In genomic region chr6:21741221-21742109, GRCh38 we compare ENCODE assay signal across 12 cellular contexts.
DNase-seq lines count a peak whose midpoint lies in the region; ATAC-seq and TF ChIP-seq lines count a peak whose summit lies in the region.
"Had no signal": no experiment of that assay in that cellular context is flagged by ENCODE, and none has a peak within 500 bp of the region (broad histone marks: within the 10 kb centered on the region; RNA-seq: fewer than 3 reads in every experiment).

No MANE protein-coding gene starts in this region.

- no peak overlapping the region for H3K4me3 ChIP-seq in stomach
- H3K4me3 ChIP-seq: cardiac muscle cell had no signal

- H3K9me3 Mint-ChIP-seq in glutamatergic neuron (ENCODE audit: unreplicated experiment) = no peaks in the 10 kb centered on the region
- H3K9me3 Mint-ChIP-seq in stimulated activated naive CD8-positive, alpha-beta T cell treated with anti-CD3 and anti-CD28 coated beads, Interleukin-15, amount 100 ng/mL, for 72 hours = no peaks in the 10 kb centered on the region

- whole genome bisulfite sequencing in stomach, 5 donors = 56 to 71% (median 63%) methylated on average over 6 of the region's 6 CpGs

- peak overlapping the region; percentile 82 for H3K27ac Mint-ChIP-seq in glutamatergic neuron (ENCODE audit: unreplicated experiment)
- no peak overlapping the region for H3K27ac Mint-ChIP-seq in stimulated activated naive CD8-positive, alpha-beta T cell treated with anti-CD3 and anti-CD28 coated beads, Interleukin-15, amount 100 ng/mL, for 72 hours

- TF ChIP-seq CTCF in glutamatergic neuron (IDR thresholded peaks at IDR 0.05; ENCODE audit: partially characterized antibody, unreplicated experiment) = no peak
- no peak for TF ChIP-seq CTCF in stomach (IDR thresholded peaks at IDR 0.05)

- intact Hi-C loops in stomach (cut with DNase I; ENCODE audit: low total_unique reads) = no loop called here

- no peak for TF ChIP-seq EP300 in stomach (IDR thresholded peaks at IDR 0.05)

- H3K27me3 Mint-ChIP-seq in glutamatergic neuron (ENCODE audit: unreplicated experiment) = peaks cover 5% of the 10 kb centered on the region
- peaks cover 25% of the 10 kb centered on the region for H3K27me3 Mint-ChIP-seq in stimulated activated naive CD8-positive, alpha-beta T cell treated with anti-CD3 and anti-CD28 coated beads, Interleukin-15, amount 100 ng/mL, for 72 hours

- no peaks in the 10 kb centered on the region for H3K36me3 Mint-ChIP-seq in glutamatergic neuron (ENCODE audit: unreplicated experiment)

- H3K4me3 Mint-ChIP-seq in glutamatergic neuron (ENCODE audit: unreplicated experiment) = peak overlapping the region; percentile 79
- H3K4me3 Mint-ChIP-seq in stimulated activated naive CD8-positive, alpha-beta T cell treated with anti-CD3 and anti-CD28 coated beads, Interleukin-15, amount 100 ng/mL, for 72 hours = no peak overlapping the region

- no peak for ATAC-seq in HG03442 (IDR thresholded peaks at IDR 0.05; ENCODE audit: unreplicated experiment)
- ATAC-seq in stimulated activated naive CD8-positive, alpha-beta T cell treated with anti-CD3 and anti-CD28 coated beads, Interleukin-15, amount 100 ng/mL, for 72 hours = no peak

- H3K27ac ChIP-seq in stomach = peak overlapping the region in 3 of 5 donors; percentile 6 to 18 (median 7)
- H3K27ac ChIP-seq: cardiac muscle cell had no signal

- peaks cover 42% of the 10 kb centered on the region for H3K4me1 Mint-ChIP-seq in glutamatergic neuron (ENCODE audit: low read depth, unreplicated experiment)
- no peaks in the 10 kb centered on the region for H3K4me1 Mint-ChIP-seq in stimulated activated naive CD8-positive, alpha-beta T cell treated with anti-CD3 and anti-CD28 coated beads, Interleukin-15, amount 100 ng/mL, for 72 hours

- TF ChIP-seq POLR2A in stomach (IDR thresholded peaks at IDR 0.05) = no peak

- DNase-seq in NCI-H345 (lab: John Stamatoyannopoulos, UW) (peak; percentile 25), NCI-H345 treated with DMSO at 0.1 percent for 48 hours (lab: John Stamatoyannopoulos, UW; ENCODE audit: unreplicated experiment) (no peak), SK-N-DZ (ENCODE audit: low spot score) (peak; percentile 32), glutamatergic neuron (no peak), stomach (no peak), AG08395 (ENCODE audit: low spot score) (no peak)
- DNase-seq in stimulated activated naive CD8-positive, alpha-beta T cell treated with anti-CD3 and anti-CD28 coated beads, Interleukin-15, amount 100 ng/mL, for 72 hours = no peak
- DNase-seq: activated CD4-positive, CD25-positive, alpha-beta regulatory T cell treated with anti-CD3 and anti-CD28 coated beads, Interleukin-2, amount 50 U/mL, for 72 hours; posterior cingulate gyrus; stimulated activated CD4-positive, alpha-beta T cell treated with anti-CD3 and anti-CD28 coated beads, Interleukin-4, amount 100 ng/mL, for 1 hour had no signal

- H3K4me1 ChIP-seq in stomach = peaks cover 0 to 35% (median 6%) of the 10 kb centered on the region in 4 donors

- H3K9me3 ChIP-seq in stomach = no peaks in the 10 kb centered on the region

- no peaks in the 10 kb centered on the region for H3K27me3 ChIP-seq in stomach
- H3K27me3 ChIP-seq: cardiac muscle cell had no signal

- H3K36me3 ChIP-seq in stomach = no peaks in the 10 kb centered on the region
- H3K36me3 ChIP-seq: cardiac muscle cell had no signal

Comparison
In these comparisons a context has a peak if more than half of its experiments do, and no peak if none do; other contexts are left out.
1. DNase-seq: peak in NCI-H345 (single experiment) and SK-N-DZ (single experiment); none in NCI-H345 treated with DMSO at 0.1 percent for 48 hours (single experiment), glutamatergic neuron (single experiment), stomach (single experiment), AG08395 (single experiment) and stimulated activated naive CD8-positive, alpha-beta T cell treated with anti-CD3 and anti-CD28 coated beads, Interleukin-15, amount 100 ng/mL, for 72 hours (0 of 2).